ENCODE assay signal across 2 cellular contexts in genomic region chr10:110828525-110828924, GRCh38.
TF ChIP-seq lines count a peak whose summit lies in the region.

No MANE protein-coding gene starts in this region.

TF ChIP-seq in HEK293, 187 proteins besides CTCF, POLR2A, EP300 and RAD21:
- TF ChIP-seq ZBTB17 (tag by site-specific recombination; IDR thresholded peaks at IDR 0.05) (no peak), ZNF311 (tag by site-specific recombination; IDR thresholded peaks at IDR 0.05; ENCODE audit: borderline replicate concordance) (no peak), ZNF324 (tag by site-specific recombination; IDR thresholded peaks at IDR 0.05) (no peak), ZNF768 (tag by site-specific recombination; IDR thresholded peaks at IDR 0.05) (peak; percentile 62), ZIC2 (tag by site-specific recombination; IDR thresholded peaks at IDR 0.05) (no peak)

TF ChIP-seq in K562, 482 proteins besides CTCF, POLR2A, EP300 and RAD21:
- 0 out of 2 replicates have a peak, but pooled peaks have one; percentile 16 for TF ChIP-seq BCOR (IDR thresholded peaks at IDR 0.05)
- peak; percentile 49 for TF ChIP-seq ZFP36 (IDR thresholded peaks at IDR 0.05; ENCODE audit: low read depth, low read length, partially characterized antibody)
- no peak for TF ChIP-seq ZNF583 (CRISPR knock-in tag; IDR thresholded peaks at IDR 0.05)
- peak; percentile 54 for TF ChIP-seq RBM25 (IDR thresholded peaks at IDR 0.05; ENCODE audit: low read depth, low read length, severe bottlenecking)
